In genomic region chr10:123559066-123559822, GRCh38 we compare ENCODE assay signal across 8 cellular contexts.
DNase-seq lines count a peak whose midpoint lies in the region; ATAC-seq and TF ChIP-seq lines count a peak whose summit lies in the region.

No MANE protein-coding gene starts in this region.

- ATAC-seq in IMR-90 (ENCODE audit: low read depth): peak; percentile 98

- no peak overlapping the region for H3K4ac ChIP-seq in IMR-90 (ENCODE audit: low read depth, low read length)
- H3K4ac ChIP-seq in trophoblast cell (ENCODE audit: low read depth, low read length): no peak overlapping the region

- WGBS in IMR-90 (ENCODE audit: extremely low coverage in 2 of 2, insufficient read length in 1 of 2), 2 experiments: 10 to 100% methylated on average over 2 to 4 of the region's 28 CpGs
- 100% methylated on average over 4 of the region's 28 CpGs for WGBS in trophoblast cell (ENCODE audit: extremely low coverage, insufficient coverage, insufficient read length)

- no peak overlapping the region for H3K4me3 Mint-ChIP-seq in type B pancreatic cell

- H2AFZ ChIP-seq in IMR-90 (replicated peaks; ENCODE audit: low read length, poor library complexity): peak overlapping the region; percentile 81
- no peak overlapping the region for H2AFZ ChIP-seq in trophoblast cell (ENCODE audit: insufficient read depth, low read length, poor library complexity)

- no peak overlapping the region for H3K18ac ChIP-seq in IMR-90 (ENCODE audit: low read depth, low read length)
- H3K18ac ChIP-seq in trophoblast cell (ENCODE audit: low read length): no peak overlapping the region

- TF ChIP-seq CTCF in IMR-90 (conservative IDR thresholded peaks at IDR 0.05; ENCODE audit: low read depth, low read length): peak; percentile 94
- TF ChIP-seq CTCF in type B pancreatic cell (conservative IDR thresholded peaks at IDR 0.05): peak; percentile 98

- H3K4me3 ChIP-seq in IMR-90 (ENCODE audit: insufficient read depth, low read depth, low read length) (no peak overlapping the region), trophoblast cell (ENCODE audit: low read depth, low read length) (no peak overlapping the region)

- peak; percentile 94 for TF ChIP-seq RAD21 in IMR-90 (IDR thresholded peaks at IDR 0.05; ENCODE audit: low read length)

- H2BK5ac ChIP-seq in IMR-90 (ENCODE audit: low read depth, low read length, poor library complexity, severe bottlenecking): no peak overlapping the region
- H2BK5ac ChIP-seq in trophoblast cell (ENCODE audit: low read depth, low read length, poor library complexity): no peak overlapping the region

- CTCF ChIA-PET in IMR-90 (lab: Yijun Ruan, JAX): interaction anchor here (1.5 kb wide), 1 partner anchor 513 kb away, joined by 4 read pairs; no protein-coding TSS in a partner anchor

- no peak overlapping the region for H3K23ac ChIP-seq in IMR-90 (ENCODE audit: low read depth, low read length)
- H3K23ac ChIP-seq in trophoblast cell (ENCODE audit: low read length): no peak overlapping the region

- TF ChIP-seq POLR2A in IMR-90 (IDR thresholded peaks at IDR 0.05; ENCODE audit: low read depth, low read length): no peak; the same call in 1 of the 2 replicates

- H3K36me3 ChIP-seq in IMR-90 (ENCODE audit: control insufficient read depth, insufficient read depth, low read length): no peaks in the 10 kb centered on the region
- no peaks in the 10 kb centered on the region for H3K36me3 ChIP-seq in trophoblast cell (ENCODE audit: control insufficient read depth in 1 of 2, insufficient read depth in 2 of 2, low read length in 2 of 2)

- H2AK9ac ChIP-seq in IMR-90 (replicated peaks; ENCODE audit: low read depth, low read length, poor library complexity): no peak overlapping the region

- no peak overlapping the region for H4K12ac ChIP-seq in trophoblast cell (ENCODE audit: low read depth, low read length)

- H3K79me2 ChIP-seq in trophoblast cell (ENCODE audit: control insufficient read depth, insufficient read depth, low read length, poor library complexity): no peaks in the 10 kb centered on the region

- H4K20me1 ChIP-seq in IMR-90 (ENCODE audit: insufficient read depth, low read length): no peaks in the 10 kb centered on the region

- no TSS peak for BruUV-seq in IMR-90 (replicated peaks; lab: Mats Ljungman, UMichigan)

- H3K9ac ChIP-seq in IMR-90 (ENCODE audit: low read depth, low read length) (no peak overlapping the region), trophoblast cell (ENCODE audit: low read length) (no peak overlapping the region)

- DNase-seq in NCI-H2081 (lab: John Stamatoyannopoulos, UW): peak; percentile 4 to 11
- DNase-seq in NCI-H2081 treated with DMSO at 0.1 percent for 48 hours (lab: John Stamatoyannopoulos, UW): no peak
- DNase-seq in IMR-90: peak; percentile 31
- peak; percentile 92 for DNase-seq in SK-MEL-5 (ENCODE audit: low read depth, low spot score)
- DNase-seq in activated naive CD4-positive, alpha-beta T cell (lab: John Stamatoyannopoulos, UW): peak; percentile 50 to 60 (median 56)
- DNase-seq in glomerular visceral epithelial cell (ENCODE audit: extremely low spot score): peak; percentile 39
- DNase-seq in trophoblast cell: peak; percentile 64 to 81
- peak; percentile 81 for DNase-seq in type B pancreatic cell (ENCODE audit: extremely low spot score, unreplicated experiment)

- H4K8ac ChIP-seq in IMR-90 (ENCODE audit: low read depth in 2 of 2, low read length in 2 of 2) (no peak overlapping the region), trophoblast cell (ENCODE audit: low read depth, low read length) (no peak overlapping the region)

- H2BK20ac ChIP-seq in IMR-90 (ENCODE audit: low read depth, low read length): no peak overlapping the region

- no peak overlapping the region for H3K56ac ChIP-seq in IMR-90 (ENCODE audit: extremely low read depth, insufficient read depth, low read length)

- H3K9me3 ChIP-seq in IMR-90 (ENCODE audit: control insufficient read depth, insufficient read depth, low read length) (no peaks in the 10 kb centered on the region), trophoblast cell (ENCODE audit: insufficient read depth, low read depth, low read length) (no peaks in the 10 kb centered on the region)

- intact Hi-C loops in IMR-90 (cut with micrococcal nuclease): loop anchor here (1.0 kb wide), 2 partner anchors 426 to 516 kb away; no protein-coding TSS in a partner anchor

- H3K27ac ChIP-seq in IMR-90 (ENCODE audit: insufficient read depth, low read length) (no peak overlapping the region), trophoblast cell (ENCODE audit: low read depth, low read length) (no peak overlapping the region)

- H3K4me1 ChIP-seq in IMR-90 (ENCODE audit: control insufficient read depth, insufficient read depth, low read length): no peaks in the 10 kb centered on the region
- peaks cover 5 to 8% of the 10 kb centered on the region in 2 experiments for H3K4me1 ChIP-seq in trophoblast cell (ENCODE audit: control insufficient read depth in 1 of 2, insufficient read depth in 2 of 2, low read length in 2 of 2)

- no peak overlapping the region for H3K27ac Mint-ChIP-seq in type B pancreatic cell

- no peaks in the 10 kb centered on the region for H3K9me1 ChIP-seq in IMR-90 (ENCODE audit: insufficient read depth, low read length)

- in situ Hi-C loops in IMR-90 (cut with MboI; ENCODE audit: low sequenced_read_pairs): loop anchor here (10.0 to 25.0 kb wide), 2 partner anchors 514 to 897 kb away; a partner anchor contains a TSS
- in situ Hi-C loops in SK-MEL-5 (cut with HindIII; ENCODE audit: low pct_unique_long_range_greater_than_20kb, low sequenced_read_pairs): no loop called here

- no peak overlapping the region for H4K5ac ChIP-seq in IMR-90 (ENCODE audit: low read depth, low read length)

- no peaks in the 10 kb centered on the region for H3K36me3 Mint-ChIP-seq in type B pancreatic cell

- no peak overlapping the region for H2BK15ac ChIP-seq in IMR-90 (ENCODE audit: low read depth, low read length)

- H2AK5ac ChIP-seq in IMR-90 (ENCODE audit: low read depth, low read length): no peak overlapping the region
- no peak overlapping the region for H2AK5ac ChIP-seq in trophoblast cell (ENCODE audit: low read length)

- H2BK120ac ChIP-seq in IMR-90 (ENCODE audit: low read depth, low read length) (no peak overlapping the region), trophoblast cell (ENCODE audit: insufficient read depth, low read length, poor library complexity) (no peak overlapping the region)

- no peak overlapping the region for H3K4me2 ChIP-seq in IMR-90 (ENCODE audit: low read depth, low read length)
- no peak overlapping the region for H3K4me2 ChIP-seq in trophoblast cell (ENCODE audit: low read length)

- no peak overlapping the region for H4K91ac ChIP-seq in IMR-90 (ENCODE audit: insufficient read depth, low read depth, low read length)
- peak overlapping the region; percentile 10 for H4K91ac ChIP-seq in trophoblast cell (ENCODE audit: low read depth, low read length)

- H3K27me3 ChIP-seq in IMR-90 (ENCODE audit: control insufficient read depth, insufficient read depth, low read length) (no peaks in the 10 kb centered on the region), trophoblast cell (ENCODE audit: insufficient read depth, low read length) (no peaks in the 10 kb centered on the region)

- H3K27me3 Mint-ChIP-seq in type B pancreatic cell: peaks cover 62% of the 10 kb centered on the region

- H3K79me1 ChIP-seq in IMR-90 (ENCODE audit: low read depth in 1 of 2, low read length in 2 of 2) (no peaks in the 10 kb centered on the region), trophoblast cell (ENCODE audit: low read length) (peaks cover 2% of the 10 kb centered on the region)

- POLR2A ChIA-PET in IMR-90 (lab: Charles Lee; ENCODE audit: unreplicated experiment): no interaction called here

- H3K9me3 Mint-ChIP-seq in type B pancreatic cell: no peaks in the 10 kb centered on the region

- no peak overlapping the region for H3K14ac ChIP-seq in IMR-90 (replicated peaks; ENCODE audit: low read depth, low read length)
- H3K14ac ChIP-seq in trophoblast cell (ENCODE audit: low read length): no peak overlapping the region

- dilution Hi-C loops in IMR-90 (cut with HindIII; ENCODE audit: low sequenced_read_pairs, unreplicated experiment): no loop called here

- no peaks in the 10 kb centered on the region for H3K4me1 Mint-ChIP-seq in type B pancreatic cell (ENCODE audit: unreplicated experiment)

- no peak overlapping the region for H2BK12ac ChIP-seq in trophoblast cell (ENCODE audit: low read length)

TF ChIP-seq in IMR-90, 13 proteins besides CTCF, POLR2A, EP300 and RAD21:
- TF ChIP-seq ELK1 (IDR thresholded peaks at IDR 0.05; ENCODE audit: borderline replicate concordance, low read depth, low read length) (no peak), SMC3 (IDR thresholded peaks at IDR 0.05; ENCODE audit: low read depth, low read length) (peak; percentile 96), CHD1 (IDR thresholded peaks at IDR 0.05; ENCODE audit: low read depth, low read length) (no peak)
